ENCODE assay signal across 23 cellular contexts in genomic region chr20:60447703-60448102, GRCh38.
A peak's percentile ranks its signal among the peaks of the same experiment; 100 is the strongest.
DNase-seq lines count a peak whose midpoint lies in the region; ATAC-seq and TF ChIP-seq lines count a peak whose summit lies in the region.
"Had no signal": no experiment of that assay in that cellular context is flagged by ENCODE, and none has a peak within 500 bp of the region (broad histone marks: within the 10 kb centered on the region; RNA-seq: fewer than 3 reads in every experiment).

No MANE protein-coding gene starts in this region.

- intact Hi-C loops in upper lobe of right lung (cut with DNase I), result no loop called here

- peak; percentile 43 for ATAC-seq in upper lobe of right lung
- ATAC-seq in HG02870 (IDR thresholded peaks at IDR 0.05; ENCODE audit: unreplicated experiment), result no peak

- DNase-seq in COLO829 (ENCODE audit: low spot score) (peak; percentile 14), SW480 (ENCODE audit: low spot score) (peak; percentile 79), kidney tubule cell (ENCODE audit: low spot score) (peak; percentile 9), upper lobe of right lung (no peak), NCI-H774 (lab: John Stamatoyannopoulos, UW) (no peak)
- DNase-seq in stimulated activated CD4-positive, alpha-beta T cell treated with anti-CD3 and anti-CD28 coated beads, Interleukin-15, amount 100 ng/mL, for 24 hours, result no peak
- DNase-seq: CD4-positive, CD25-positive, alpha-beta regulatory T cell; COR-L47; DMS79; GOT3; HCEC 1CT; Karpas-422; NCI-H1694; NCI-H2081; NCI-H2171; NCI-H446; NCI-H526 treated with DMSO at 0.1 percent for 48 hours; PC-9; SHP77 treated with DMSO at 0.1 percent for 48 hours; SW 1271 had no signal

- H3K27ac ChIP-seq in upper lobe of right lung, result no peak overlapping the region
- H3K27ac ChIP-seq: PC-9, RWPE1, SK-N-MC had no signal

- H3K27me3 ChIP-seq in upper lobe of right lung, result no peaks in the 10 kb centered on the region

- H3K9me3 ChIP-seq in upper lobe of right lung, result no peaks in the 10 kb centered on the region

- no peak overlapping the region for H3K4me3 ChIP-seq in upper lobe of right lung
- H3K4me3 ChIP-seq: PC-9, SK-N-MC had no signal

- no peaks in the 10 kb centered on the region for H3K36me3 ChIP-seq in upper lobe of right lung

- no peaks in the 10 kb centered on the region for H3K4me1 ChIP-seq in upper lobe of right lung

- TF ChIP-seq CTCF in upper lobe of right lung (IDR thresholded peaks at IDR 0.05), result no peak

Comparison
In these comparisons a context has a peak if more than half of its experiments do, and no peak if none do; other contexts are left out.
1. DNase-seq: peak in COLO829 (single experiment), SW480 (single experiment) and kidney tubule cell (single experiment); none in upper lobe of right lung (single experiment), stimulated activated CD4-positive, alpha-beta T cell treated with anti-CD3 and anti-CD28 coated beads, Interleukin-15, amount 100 ng/mL, for 24 hours (single experiment) and NCI-H774 (single experiment).